In genomic region chr18:11500153-11501122, GRCh38 we compare ENCODE assay signal across 8 cellular contexts.
DNase-seq lines count a peak whose midpoint lies in the region; ATAC-seq and TF ChIP-seq lines count a peak whose summit lies in the region.
"Had no signal": no experiment of that assay in that cellular context is flagged by ENCODE, and none has a peak within 500 bp of the region (broad histone marks: within the 10 kb centered on the region; RNA-seq: fewer than 3 reads in every experiment).

No MANE protein-coding gene starts in this region.

- DNase-seq in HT-29 (ENCODE audit: low spot score), result peak; percentile 78
- DNase-seq in cardiac fibroblast (ENCODE audit: low read depth in 2 of 2), result peak; percentile 91 to 95
- DNase-seq in smooth muscle cell (lab: John Stamatoyannopoulos, UW; ENCODE audit: unreplicated experiment), result no peak
- no peak for DNase-seq in stimulated activated effector memory CD8-positive, alpha-beta T cell treated with anti-CD3 and anti-CD28 coated beads, Interleukin-12 subunit alpha, Interleukin-12 subunit beta, amount 100 ng/mL, for 72 hours (ENCODE audit: low spot score in 2 of 2)
- DNase-seq in NCI-H187 treated with DMSO at 0.1 percent for 48 hours (lab: John Stamatoyannopoulos, UW), result no peak

- H3F3A ChIP-seq in smooth muscle cell (ENCODE audit: low read depth), result no peaks in the 10 kb centered on the region

- WGBS in smooth muscle cell (ENCODE audit: low lambda C conversion rate), result 42% methylated on average over 8 of the region's 8 CpGs

- peak overlapping the region; percentile 73 for H3K27ac ChIP-seq in smooth muscle cell (ENCODE audit: low read depth)

- peak overlapping the region; percentile 52 for H3K4me2 ChIP-seq in smooth muscle cell

- H3K4me3 ChIP-seq in cardiac fibroblast (replicated peaks in 1 of 2; ENCODE audit: low read depth in 2 of 2, low read length in 2 of 2) (no peak overlapping the region), smooth muscle cell (no peak overlapping the region)

- no peaks in the 10 kb centered on the region for H3K79me2 ChIP-seq in smooth muscle cell (ENCODE audit: low read depth)

- H3K9me3 Mint-ChIP-seq in stimulated activated effector memory CD8-positive, alpha-beta T cell treated with anti-CD3 and anti-CD28 coated beads, Interleukin-12 subunit alpha, Interleukin-12 subunit beta, amount 100 ng/mL, for 72 hours, result no peaks in the 10 kb centered on the region
- H3K9me3 Mint-ChIP-seq: stimulated activated naive CD8-positive, alpha-beta T cell treated with anti-CD3 and anti-CD28 coated beads, Interleukin-15, Interleukin-2, amounts not matched to agents 100 ng/mL and 50 ng/mL, for 24 hours had no signal

- H3K36me3 ChIP-seq in smooth muscle cell (ENCODE audit: low read depth), result no peaks in the 10 kb centered on the region

- H3K27me3 ChIP-seq in smooth muscle cell (ENCODE audit: low read depth), result no peaks in the 10 kb centered on the region

- TF ChIP-seq CTCF in cardiac fibroblast (IDR thresholded peaks at IDR 0.05; ENCODE audit: low read depth, low read length) (no peak), smooth muscle cell (IDR thresholded peaks at IDR 0.05; ENCODE audit: borderline replicate concordance, insufficient read depth, poor library complexity, severe bottlenecking) (no peak)

- H3K4me1 Mint-ChIP-seq in stimulated activated effector memory CD8-positive, alpha-beta T cell treated with anti-CD3 and anti-CD28 coated beads, Interleukin-12 subunit alpha, Interleukin-12 subunit beta, amount 100 ng/mL, for 72 hours, result no peaks in the 10 kb centered on the region

- ATAC-seq in GM19452 (IDR thresholded peaks at IDR 0.05; ENCODE audit: unreplicated experiment), result peak; percentile 87
- ATAC-seq in stimulated activated effector memory CD8-positive, alpha-beta T cell treated with anti-CD3 and anti-CD28 coated beads, Interleukin-12 subunit alpha, Interleukin-12 subunit beta, amount 100 ng/mL, for 72 hours, result no peak
- no peak for ATAC-seq in GM21423 (IDR thresholded peaks at IDR 0.05; ENCODE audit: unreplicated experiment)

- no peak overlapping the region for H3K4me3 Mint-ChIP-seq in stimulated activated effector memory CD8-positive, alpha-beta T cell treated with anti-CD3 and anti-CD28 coated beads, Interleukin-12 subunit alpha, Interleukin-12 subunit beta, amount 100 ng/mL, for 72 hours
- H3K4me3 Mint-ChIP-seq: stimulated activated naive CD8-positive, alpha-beta T cell treated with anti-CD3 and anti-CD28 coated beads, Interleukin-15, Interleukin-2, amounts not matched to agents 100 ng/mL and 50 ng/mL, for 24 hours had no signal

- no peak overlapping the region for H2AFZ ChIP-seq in smooth muscle cell (ENCODE audit: low read depth)

- no peaks in the 10 kb centered on the region for H3K9me3 ChIP-seq in smooth muscle cell (replicated peaks; ENCODE audit: low read depth)

- no peaks in the 10 kb centered on the region for H3K4me1 ChIP-seq in smooth muscle cell (ENCODE audit: low read depth)

- no peak overlapping the region for H3K9ac ChIP-seq in smooth muscle cell (ENCODE audit: low read depth)

- H3K27ac Mint-ChIP-seq in stimulated activated effector memory CD8-positive, alpha-beta T cell treated with anti-CD3 and anti-CD28 coated beads, Interleukin-12 subunit alpha, Interleukin-12 subunit beta, amount 100 ng/mL, for 72 hours, result no peak overlapping the region
- H3K27ac Mint-ChIP-seq: stimulated activated naive CD8-positive, alpha-beta T cell treated with anti-CD3 and anti-CD28 coated beads, Interleukin-15, Interleukin-2, amounts not matched to agents 100 ng/mL and 50 ng/mL, for 24 hours had no signal

- H3K36me3 Mint-ChIP-seq in stimulated activated effector memory CD8-positive, alpha-beta T cell treated with anti-CD3 and anti-CD28 coated beads, Interleukin-12 subunit alpha, Interleukin-12 subunit beta, amount 100 ng/mL, for 72 hours, result no peaks in the 10 kb centered on the region

- H4K20me1 ChIP-seq in smooth muscle cell (ENCODE audit: low read depth), result no peaks in the 10 kb centered on the region

Comparison
In these comparisons a context has a peak if more than half of its experiments do, and no peak if none do; other contexts are left out.
1. DNase-seq: peak in HT-29 (single experiment) and cardiac fibroblast (2 of 2); none in smooth muscle cell (single experiment), stimulated activated effector memory CD8-positive, alpha-beta T cell treated with anti-CD3 and anti-CD28 coated beads, Interleukin-12 subunit alpha, Interleukin-12 subunit beta, amount 100 ng/mL, for 72 hours (0 of 2) and NCI-H187 treated with DMSO at 0.1 percent for 48 hours (single experiment).